In the genomic region with DNA sequence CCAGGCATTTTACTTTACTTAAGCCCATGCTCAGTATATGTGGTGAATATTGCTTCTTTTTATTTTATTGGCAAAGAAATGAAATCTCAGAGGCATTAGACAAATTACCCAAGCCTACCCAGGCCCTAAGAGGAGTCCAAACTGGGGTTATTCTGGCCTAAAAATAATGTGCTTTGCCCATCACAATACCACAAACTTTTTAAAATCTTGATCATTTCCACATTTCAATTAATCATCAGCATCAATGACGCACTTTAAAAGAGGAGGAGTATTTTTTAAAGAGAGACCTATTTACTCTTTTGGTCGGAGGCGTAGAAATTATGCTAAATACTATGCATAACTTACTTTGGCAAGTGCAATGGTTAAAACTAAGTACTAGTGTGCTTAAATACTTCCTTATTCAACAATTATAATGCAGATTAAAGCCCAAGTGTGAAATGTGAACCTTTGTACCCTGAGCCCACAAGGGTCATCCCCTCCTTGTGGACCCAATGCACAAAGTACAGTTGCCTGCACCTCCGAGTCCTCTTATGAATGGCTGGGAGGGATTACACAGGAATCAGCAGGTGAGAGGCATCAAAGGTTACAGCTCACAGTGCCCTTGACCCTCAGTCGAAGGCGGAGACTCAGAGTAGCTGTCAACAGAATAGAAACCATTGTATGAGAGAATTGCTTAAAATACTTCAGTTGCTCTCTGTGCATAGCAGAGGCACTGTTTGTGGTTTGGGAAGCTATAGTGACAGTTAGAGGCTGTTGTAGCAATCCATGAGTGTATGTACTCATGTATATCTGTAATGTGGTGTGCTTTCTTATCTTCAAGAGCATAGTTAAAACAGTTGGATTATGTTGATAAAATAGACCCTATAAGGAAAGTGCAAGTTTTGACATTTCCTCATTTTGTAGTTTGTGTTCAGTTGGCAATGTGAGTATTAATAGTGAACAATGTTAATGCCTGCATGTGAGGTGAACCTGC, we compare ENCODE assay signal across 8 cellular contexts.
DNase-seq lines count a peak whose midpoint lies in the region; ATAC-seq lines count a peak whose summit lies in the region.

No MANE protein-coding gene starts in this region.

- no peaks in the 10 kb centered on the region for H3K27me3 Mint-ChIP-seq in activated naive CD4-positive, alpha-beta T cell treated with anti-CD3 and anti-CD28 coated beads, Interleukin-2, amount 50 U/mL, for 24 hours
- H3K27me3 Mint-ChIP-seq in naive thymus-derived CD8-positive, alpha-beta T cell: no peaks in the 10 kb centered on the region

- H3K27ac Mint-ChIP-seq in activated naive CD4-positive, alpha-beta T cell treated with anti-CD3 and anti-CD28 coated beads, Interleukin-2, amount 50 U/mL, for 24 hours: peak overlapping the region; percentile 99
- peak overlapping the region; percentile 92 to 100 (median 96) for H3K27ac Mint-ChIP-seq in naive thymus-derived CD8-positive, alpha-beta T cell

- ATAC-seq in HG02870 (IDR thresholded peaks at IDR 0.05; ENCODE audit: unreplicated experiment): peak; percentile 86
- peak; percentile 68 to 75 for ATAC-seq in naive thymus-derived CD8-positive, alpha-beta T cell

- H3K9me3 Mint-ChIP-seq in activated naive CD4-positive, alpha-beta T cell treated with anti-CD3 and anti-CD28 coated beads, Interleukin-2, amount 50 U/mL, for 24 hours: no peaks in the 10 kb centered on the region
- no peaks in the 10 kb centered on the region for H3K9me3 Mint-ChIP-seq in naive thymus-derived CD8-positive, alpha-beta T cell

- DNase-seq in stimulated activated CD4-positive, alpha-beta T cell treated with anti-CD3 and anti-CD28 coated beads, Interleukin-1b, Interleukin-23, amount 100 ng/mL, for 48 hours: peak; percentile 47
- no peak for DNase-seq in stimulated activated CD4-positive, alpha-beta T cell treated with anti-CD3 and anti-CD28 coated beads, Interleukin-12 subunit alpha, Interleukin-12 subunit beta, amount 100 ng/mL, for 4 hours
- DNase-seq in NCI-H2227 treated with DMSO at 0.1 percent for 48 hours (lab: John Stamatoyannopoulos, UW) (peak; percentile 43), LoVo (ENCODE audit: low spot score) (no peak), ureter (ENCODE audit: low spot score) (no peak)
- DNase-seq in naive thymus-derived CD8-positive, alpha-beta T cell: peak in 9 of 10 donors; percentile 5 to 75 (median 44)

- H3K4me3 Mint-ChIP-seq in activated naive CD4-positive, alpha-beta T cell treated with anti-CD3 and anti-CD28 coated beads, Interleukin-2, amount 50 U/mL, for 24 hours: peak overlapping the region; percentile 73
- H3K4me3 Mint-ChIP-seq in naive thymus-derived CD8-positive, alpha-beta T cell: peak overlapping the region; percentile 52 to 92 (median 74)

- peaks cover 86% of the 10 kb centered on the region for H3K4me1 Mint-ChIP-seq in activated naive CD4-positive, alpha-beta T cell treated with anti-CD3 and anti-CD28 coated beads, Interleukin-2, amount 50 U/mL, for 24 hours
- peaks cover 43 to 84% (median 73%) of the 10 kb centered on the region in 4 donors for H3K4me1 Mint-ChIP-seq in naive thymus-derived CD8-positive, alpha-beta T cell

- no peaks in the 10 kb centered on the region for H3K36me3 Mint-ChIP-seq in activated naive CD4-positive, alpha-beta T cell treated with anti-CD3 and anti-CD28 coated beads, Interleukin-2, amount 50 U/mL, for 24 hours
- no peaks in the 10 kb centered on the region for H3K36me3 Mint-ChIP-seq in naive thymus-derived CD8-positive, alpha-beta T cell

- POLR2A ChIA-PET in naive thymus-derived CD8-positive, alpha-beta T cell (lab: Charles Lee): interaction anchor here (0.6 to 11.5 kb wide), 14 partner anchors 8 to 201 kb away, joined by 3 to 128 read pairs (median 3); a partner anchor contains a TSS

Comparison
In these comparisons a context has a peak if more than half of its experiments do, and no peak if none do; other contexts are left out.
1. DNase-seq: peak in stimulated activated CD4-positive, alpha-beta T cell treated with anti-CD3 and anti-CD28 coated beads, Interleukin-1b, Interleukin-23, amount 100 ng/mL, for 48 hours (single experiment), NCI-H2227 treated with DMSO at 0.1 percent for 48 hours (single experiment) and naive thymus-derived CD8-positive, alpha-beta T cell (9 of 10); none in stimulated activated CD4-positive, alpha-beta T cell treated with anti-CD3 and anti-CD28 coated beads, Interleukin-12 subunit alpha, Interleukin-12 subunit beta, amount 100 ng/mL, for 4 hours (single experiment), LoVo (single experiment) and ureter (single experiment).